In the genomic region with DNA sequence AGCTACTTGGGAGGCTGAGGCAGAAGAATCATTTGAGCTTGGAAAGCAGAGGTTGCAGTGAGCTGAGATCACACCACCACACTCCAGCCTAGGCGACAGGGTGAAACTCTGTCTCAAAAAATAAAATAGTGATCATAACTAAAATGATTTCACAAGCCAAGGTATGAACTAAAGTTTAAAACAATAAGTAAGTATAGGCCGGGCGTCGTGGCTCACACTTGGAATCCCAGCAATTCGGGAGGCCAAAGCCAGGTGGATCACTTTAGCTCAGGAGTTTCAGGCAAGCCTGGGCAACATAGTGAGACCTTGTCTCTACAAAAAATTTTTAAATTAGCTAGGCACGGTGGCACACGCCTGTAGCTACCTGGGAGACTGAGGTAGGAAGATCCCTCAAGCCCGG, we compare ENCODE assay signal across 19 cellular contexts. TPM values are rescaled to one million over a fixed set of nuclear protein-coding genes. Genes with fewer than 3 reads are reported as not detected.
DNase-seq lines count a peak whose midpoint lies in the region; FAIRE-seq and TF ChIP-seq lines count a peak whose summit lies in the region.
"Had no signal": no experiment of that assay in that cellular context is flagged by ENCODE, and none has a peak within 500 bp of the region (broad histone marks: within the 10 kb centered on the region; RNA-seq: fewer than 3 reads in every experiment).

No MANE protein-coding gene starts in this region.

- H3K4me2 ChIP-seq in OCI-LY3 (ENCODE audit: low read length) = peak overlapping the region; percentile 38; the same call in 1 of the 2 replicates
- no peak overlapping the region for H3K4me2 ChIP-seq in H1 (ENCODE audit: insufficient read depth in 1 of 2, low read depth in 2 of 2, low read length in 2 of 2)
- H3K4me2 ChIP-seq in trophoblast cell (ENCODE audit: low read length) = no peak overlapping the region
- H3K4me2 ChIP-seq: A549 had no signal

- H4K20me1 ChIP-seq in OCI-LY3 (ENCODE audit: insufficient read depth, low read length) (peaks cover 6% of the 10 kb centered on the region; the same call in 1 of the 2 replicates), H1 (replicated peaks in 1 of 2; ENCODE audit: control insufficient read depth in 1 of 2, insufficient read depth in 2 of 2, low read length in 2 of 2) (no peaks in the 10 kb centered on the region)

- peaks cover 3% of the 10 kb centered on the region; the same call in 1 of the 2 replicates for H3K9me3 ChIP-seq in OCI-LY3 (ENCODE audit: insufficient read depth, low read length)
- no peaks in the 10 kb centered on the region for H3K9me3 ChIP-seq in H1 (ENCODE audit: insufficient read depth in 2 of 2, low read depth in 1 of 2, low read length in 1 of 2)
- H3K9me3 ChIP-seq in trophoblast cell (ENCODE audit: insufficient read depth, low read depth, low read length) = no peaks in the 10 kb centered on the region
- H3K9me3 ChIP-seq in uterus = peaks cover 0 to 5% of the 10 kb centered on the region in 2 donors
- H3K9me3 ChIP-seq: Caco-2 had no signal

- H3K27me3 ChIP-seq in OCI-LY3 (ENCODE audit: low read depth, low read length) (no peaks in the 10 kb centered on the region), H1 (replicated peaks in 1 of 4; ENCODE audit: control insufficient read depth in 3 of 4, extremely low read depth in 1 of 4, insufficient read depth in 3 of 4, low read length in 3 of 4) (no peaks in the 10 kb centered on the region), trophoblast cell (ENCODE audit: insufficient read depth, low read length) (no peaks in the 10 kb centered on the region), uterus (no peaks in the 10 kb centered on the region)
- H3K27me3 ChIP-seq: BLaER1 treated with 17β-estradiol and CSF1 and Interleukin-3, amounts not matched to agents 10 nM and 100 nM had no signal

- H2AFZ ChIP-seq in OCI-LY3 (ENCODE audit: low read depth, low read length) (no peak overlapping the region), H1 (ENCODE audit: low read length) (no peak overlapping the region), trophoblast cell (ENCODE audit: insufficient read depth, low read length, poor library complexity) (no peak overlapping the region)

- no peak overlapping the region for H2BK15ac ChIP-seq in H1 (ENCODE audit: low read length)

- H2BK12ac ChIP-seq in H1 (ENCODE audit: low read depth, low read length) = no peak overlapping the region
- no peak overlapping the region for H2BK12ac ChIP-seq in trophoblast cell (ENCODE audit: low read length)

- no peak overlapping the region for H3K4me3 ChIP-seq in OCI-LY3 (ENCODE audit: low read length)
- no peak overlapping the region for H3K4me3 ChIP-seq in H1 (ENCODE audit: extremely low read depth in 1 of 4, insufficient read depth in 2 of 4, low read depth in 3 of 4, low read length in 4 of 4)
- no peak overlapping the region for H3K4me3 ChIP-seq in trophoblast cell (ENCODE audit: low read depth, low read length)
- H3K4me3 ChIP-seq in uterus = no peak overlapping the region
- H3K4me3 ChIP-seq: A549; BLaER1 treated with 17β-estradiol and CSF1 and Interleukin-3, amounts not matched to agents 10 nM and 100 nM had no signal

- TF ChIP-seq POLR2A in H1 (IDR thresholded peaks at IDR 0.05; ENCODE audit: control extremely low read depth in 1 of 2, low read depth in 2 of 2, low read length in 2 of 2) (no peak), uterus (IDR thresholded peaks at IDR 0.05) (no peak)

- H3K27ac ChIP-seq in OCI-LY3 (ENCODE audit: low read length) (no peak overlapping the region), H1 (ENCODE audit: low read depth, low read length) (no peak overlapping the region), trophoblast cell (ENCODE audit: low read depth, low read length) (no peak overlapping the region), uterus (no peak overlapping the region)
- H3K27ac ChIP-seq: 22Rv1; A549; BLaER1 treated with 17β-estradiol and CSF1 and Interleukin-3, amounts not matched to agents 10 nM and 100 nM; C4-2B had no signal

- DNase-seq in H1 (ENCODE audit: low read depth in 1 of 2, low spot score in 2 of 2) (no peak), trophoblast cell (peak; percentile 81 to 87), RKO (ENCODE audit: low spot score) (no peak), uterus (no peak)
- DNase-seq: AML-193; Caco-2; Calu3; CD4-positive, alpha-beta T cell; CD8-positive, alpha-beta T cell; DMS79 treated with DMSO at 0.1 percent for 48 hours; GF-D8 had no signal

- TF ChIP-seq RAD21 in H1 (IDR thresholded peaks at IDR 0.05 in 1 of 2, conservative IDR thresholded peaks at IDR 0.05 in 1 of 2; ENCODE audit: low read depth in 2 of 2, low read length in 2 of 2) = no peak

- POLR2A ChIA-PET in H1 (lab: Charles Lee; ENCODE audit: partially characterized antibody) = interaction anchor here (0.6 kb wide), 1 partner anchor 365 kb away, joined by 3 read pairs; no protein-coding TSS in a partner anchor

- H3K14ac ChIP-seq in H1 (ENCODE audit: insufficient read length) (no peak overlapping the region), trophoblast cell (ENCODE audit: low read length) (no peak overlapping the region)

- H3K56ac ChIP-seq in H1 (replicated peaks; ENCODE audit: insufficient read length, low read depth, low read length) = no peak overlapping the region

- H3K18ac ChIP-seq in H1 (ENCODE audit: extremely low read depth, low read length) (no peak overlapping the region; the same call in 1 of the 2 replicates), trophoblast cell (ENCODE audit: low read length) (no peak overlapping the region)

- intact Hi-C loops in uterus (cut with DNase I; ENCODE audit: low total_unique reads) = no loop called here

- no peak for FAIRE-seq in H1 (lab: Jason Lieb, UNC)
- FAIRE-seq: A549, D721Med, G401.6, GM12891 had no signal

- no peak overlapping the region for H3K4ac ChIP-seq in H1 (replicated peaks; ENCODE audit: insufficient read length, low read depth, low read length)
- no peak overlapping the region for H3K4ac ChIP-seq in trophoblast cell (ENCODE audit: low read depth, low read length)

- WGBS in H1 (ENCODE audit: extremely low coverage in 1 of 2, insufficient coverage in 1 of 2, insufficient read length in 1 of 2, insufficient replicate concordance in 2 of 2, low coverage in 1 of 2, low lambda C conversion rate in 2 of 2, missing lambda C conversion rate in 1 of 2), 2 experiments = 90% methylated on average over 8 of the region's 8 CpGs; no CpG with 5 or more reads in 1 of the 2 experiments
- WGBS in trophoblast cell (ENCODE audit: extremely low coverage, insufficient coverage, insufficient read length) = no CpG with 5 or more reads among the region's 8 CpGs

- no peak overlapping the region for H2AK5ac ChIP-seq in H1 (ENCODE audit: low read depth, low read length)
- no peak overlapping the region for H2AK5ac ChIP-seq in trophoblast cell (ENCODE audit: low read length)

- H3K36me3 ChIP-seq in OCI-LY3 (replicated peaks; ENCODE audit: low read depth, low read length) (peaks cover under 1% of the 10 kb centered on the region), H1 (ENCODE audit: control insufficient read depth in 2 of 4, insufficient read depth in 4 of 4, low read length in 3 of 4) (no peaks in the 10 kb centered on the region), trophoblast cell (ENCODE audit: control insufficient read depth in 1 of 2, insufficient read depth in 2 of 2, low read length in 2 of 2) (no peaks in the 10 kb centered on the region), uterus (no peaks in the 10 kb centered on the region)

- no peaks in the 10 kb centered on the region for H3K23me2 ChIP-seq in H1 (ENCODE audit: low read depth, low read length)

- TF ChIP-seq CTCF in OCI-LY3 (IDR thresholded peaks at IDR 0.05; ENCODE audit: low read depth, low read length) = no peak
- TF ChIP-seq CTCF in H1 (IDR thresholded peaks at IDR 0.05; ENCODE audit: control extremely low read depth in 1 of 3, insufficient read depth in 1 of 3, low read depth in 1 of 3, low read length in 3 of 3) = no peak
- TF ChIP-seq CTCF in uterus (IDR thresholded peaks at IDR 0.05) = no peak

- H4K12ac ChIP-seq in trophoblast cell (ENCODE audit: low read depth, low read length) = no peak overlapping the region

- H3K79me1 ChIP-seq in H1 (ENCODE audit: low read depth, low read length) = peaks cover 4% of the 10 kb centered on the region; the same call in 1 of the 2 replicates
- H3K79me1 ChIP-seq in trophoblast cell (ENCODE audit: low read length) = no peaks in the 10 kb centered on the region

- H3K79me2 ChIP-seq in OCI-LY3 (ENCODE audit: low read length) (peaks cover 58% of the 10 kb centered on the region), H1 (ENCODE audit: control insufficient read depth in 1 of 2, insufficient read depth in 2 of 2, low read length in 2 of 2) (peaks cover 0 to 78% of the 10 kb centered on the region in 2 experiments; a peak in 2 of 4 replicates), trophoblast cell (ENCODE audit: control insufficient read depth, insufficient read depth, low read length, poor library complexity) (no peaks in the 10 kb centered on the region)

- CTCF ChIA-PET in H1 (lab: Charles Lee; ENCODE audit: partially characterized antibody) = interaction anchor here (1.3 kb wide), 1 partner anchor 17 kb away, joined by 3 read pairs; no protein-coding TSS in a partner anchor

- no peak overlapping the region for H4K5ac ChIP-seq in H1 (ENCODE audit: insufficient read length, low read depth, low read length)

- H2BK5ac ChIP-seq in H1 (ENCODE audit: low read depth, low read length) (no peak overlapping the region), trophoblast cell (ENCODE audit: low read depth, low read length, poor library complexity) (no peak overlapping the region)

- no peak for TF ChIP-seq EP300 in H1 (IDR thresholded peaks at IDR 0.05; ENCODE audit: borderline replicate concordance in 1 of 2, low read depth in 2 of 2, low read length in 2 of 2)

- H3K23ac ChIP-seq in H1 (ENCODE audit: insufficient read length) (no peak overlapping the region), trophoblast cell (ENCODE audit: low read length) (no peak overlapping the region)

- H4K8ac ChIP-seq in H1 (ENCODE audit: extremely low read depth, insufficient read depth, low read length) (peak overlapping the region; percentile 79; the same call in 1 of the 2 replicates), trophoblast cell (ENCODE audit: low read depth, low read length) (no peak overlapping the region)

- H2BK20ac ChIP-seq in H1 (ENCODE audit: low read length) = no peak overlapping the region

- H3K4me1 ChIP-seq in OCI-LY3 (ENCODE audit: low read length) (peaks cover 16% of the 10 kb centered on the region), H1 (replicated peaks in 1 of 4; ENCODE audit: control insufficient read depth in 3 of 4, insufficient read depth in 4 of 4, low read length in 3 of 4) (no peaks in the 10 kb centered on the region), trophoblast cell (ENCODE audit: control insufficient read depth in 1 of 2, insufficient read depth in 2 of 2, low read length in 2 of 2) (no peaks in the 10 kb centered on the region), uterus (no peaks in the 10 kb centered on the region)
- H3K4me1 ChIP-seq: A549, Caco-2 had no signal

- H4K91ac ChIP-seq in H1 (replicated peaks; ENCODE audit: insufficient read length, low read length) (no peak overlapping the region), trophoblast cell (ENCODE audit: low read depth, low read length) (no peak overlapping the region)

- H3K9ac ChIP-seq in OCI-LY3 (ENCODE audit: low read length) = no peak overlapping the region
- H3K9ac ChIP-seq in H1 (replicated peaks in 1 of 4; ENCODE audit: extremely low read depth in 1 of 4, low read depth in 3 of 4, low read length in 3 of 4) = no peak overlapping the region
- H3K9ac ChIP-seq in trophoblast cell (ENCODE audit: low read length) = no peak overlapping the region
- H3K9ac ChIP-seq: BLaER1 treated with 17β-estradiol and CSF1 and Interleukin-3, amounts not matched to agents 10 nM and 100 nM had no signal

- no peak overlapping the region for H2BK120ac ChIP-seq in H1 (replicated peaks; ENCODE audit: low read depth, low read length)
- H2BK120ac ChIP-seq in trophoblast cell (ENCODE audit: insufficient read depth, low read length, poor library complexity) = no peak overlapping the region

RNA-seq across cellular contexts. Expression of a gene that starts 27.4 kb away (rescaled TPM):
- 24.4 and 28.6 TPM in 2 replicates for total RNA-seq in H1 (2021; fragmentation: NEBNext Ultra II Directional; extraction: Animal tissue kit (Norgen Biotek cat#: 25700))
- polyA plus RNA-seq in H1 (2011; rRNA removed) = 5.7 and 7.0 TPM in 2 replicates
- 11.3 TPM for polyA plus RNA-seq in H1 (2011; cell fraction: cytosol; rRNA removed)
- 6.7 TPM for polyA plus RNA-seq in H1 (2011; cell fraction: nucleus; rRNA removed)
- polyA plus RNA-seq in H1 (2012, experiment 1 of 2) = 6.6 to 14.0 TPM (median 8.0 TPM) in 4 replicates
- polyA plus RNA-seq in H1 (2012, experiment 2 of 2) = 0.93 TPM
- polyA plus RNA-seq in H1 (2013, experiment 1 of 2) = 12.1 TPM
- 11.6 TPM for polyA plus RNA-seq in H1 (2013, experiment 2 of 2)
- polyA minus RNA-seq in H1 (2011; rRNA and poly(A)+ RNA removed) = 38.0 and 67.7 TPM in 2 replicates
- 33.0 TPM for polyA minus RNA-seq in H1 (2011; cell fraction: cytosol; rRNA and poly(A)+ RNA removed)
- 54.7 TPM for polyA minus RNA-seq in H1 (2011; cell fraction: nucleus; rRNA and poly(A)+ RNA removed)
- polyA plus RNA-seq in trophoblast cell (2013) = 7.3 TPM in 2 replicates
- 10 to 100 TPM in 3 of 4 donors, 1 to 10 TPM in 1; 9.7 to 42.0 (median 25.1) TPM for total RNA-seq in uterus

Comparison
In these comparisons a context has a peak if more than half of its experiments do, and no peak if none do; other contexts are left out.
1. DNase-seq: peak in trophoblast cell (2 of 2); none in H1 (0 of 2), RKO (single experiment) and uterus (0 of 2).